In the genomic region with DNA sequence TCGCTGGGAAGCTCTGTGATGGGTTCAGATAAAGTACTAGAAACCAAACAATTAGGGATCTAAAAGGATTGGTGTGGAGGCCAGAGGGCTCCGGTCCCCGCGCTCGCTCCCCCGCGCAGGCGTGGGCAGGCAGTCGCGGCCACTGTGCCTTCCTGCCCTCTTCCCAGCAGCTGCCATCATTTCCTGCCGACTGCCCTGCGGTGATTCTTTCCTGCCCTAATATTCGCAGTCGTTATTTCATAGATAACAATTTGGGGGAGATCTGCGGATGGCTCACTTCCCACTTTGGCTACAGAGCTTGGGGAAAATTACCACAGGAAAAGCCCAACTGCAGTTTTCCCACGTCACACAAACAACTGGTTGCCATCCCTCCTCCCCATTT, we compare ENCODE assay signal across 8 cellular contexts.
DNase-seq lines count a peak whose midpoint lies in the region; ATAC-seq and TF ChIP-seq lines count a peak whose summit lies in the region.

No MANE protein-coding gene starts in this region.

- no peak overlapping the region for H3K27ac Mint-ChIP-seq in stimulated activated naive CD8-positive, alpha-beta T cell treated with anti-CD3 and anti-CD28 coated beads, Interleukin-15, amount 100 ng/mL, for 72 hours

- H3K9me3 Mint-ChIP-seq in stimulated activated naive CD8-positive, alpha-beta T cell treated with anti-CD3 and anti-CD28 coated beads, Interleukin-15, amount 100 ng/mL, for 72 hours, result peaks cover 9 to 15% of the 10 kb centered on the region in 2 donors

- DNase-seq in astrocyte of the cerebellum (ENCODE audit: low read depth) (no peak), GM10248 (ENCODE audit: extremely low spot score) (no peak)
- no peak for DNase-seq in stimulated activated naive CD8-positive, alpha-beta T cell treated with anti-CD3 and anti-CD28 coated beads, Interleukin-15, amount 100 ng/mL, for 72 hours
- no peak for DNase-seq in stimulated activated naive CD4-positive, alpha-beta T cell treated with Interleukin-2 at 50 U/mL for 16 hours (lab: John Stamatoyannopoulos, UW)

- H3K4me3 Mint-ChIP-seq in stimulated activated naive CD8-positive, alpha-beta T cell treated with anti-CD3 and anti-CD28 coated beads, Interleukin-15, amount 100 ng/mL, for 72 hours, result no peak overlapping the region

- POLR2A ChIA-PET in HEK293 (lab: Yijun Ruan, JAX), result no interaction called here
- POLR2A ChIA-PET in GM10248 (lab: Yijun Ruan, JAX), result no interaction called here

- H3K4me1 ChIP-seq in HEK293 (ENCODE audit: control insufficient read depth, insufficient read depth, low read length), result no peaks in the 10 kb centered on the region; the same call in 1 of the 2 replicates

- in situ Hi-C loops in astrocyte of the cerebellum (cut with HindIII; ENCODE audit: low sequenced_read_pairs), result no loop called here

- peak overlapping the region; percentile 39 for H3K4me3 ChIP-seq in HEK293 (ENCODE audit: low read depth, low read length)
- peak overlapping the region; percentile 59 for H3K4me3 ChIP-seq in astrocyte of the cerebellum (ENCODE audit: low read depth, low read length)
- H3K4me3 ChIP-seq in iPS-11a (ENCODE audit: low read depth, low read length), result peak overlapping the region; percentile 72
- H3K4me3 ChIP-seq in skin epidermis, result peak overlapping the region in 4 of 7 experiments; percentile 0 to 39 (median 4)

- no peak for ATAC-seq in GM21367 (IDR thresholded peaks at IDR 0.05; ENCODE audit: unreplicated experiment)
- ATAC-seq in stimulated activated naive CD8-positive, alpha-beta T cell treated with anti-CD3 and anti-CD28 coated beads, Interleukin-15, amount 100 ng/mL, for 72 hours, result no peak

- CTCF ChIA-PET in HEK293 (lab: Yijun Ruan, JAX), result interaction anchor here (0.7 to 0.9 kb wide), 2 partner anchors 13 to 22 kb away, joined by 3 to 4 read pairs; no protein-coding TSS in a partner anchor
- CTCF ChIA-PET in GM10248 (lab: Yijun Ruan, JAX), result no interaction called here

- H3K27ac ChIP-seq in HEK293 (ENCODE audit: extremely low read depth, low read depth, low read length), result no peak overlapping the region
- peak overlapping the region in 1 of 21 experiments; percentile 55 for H3K27ac ChIP-seq in skin epidermis

- H3K9me3 ChIP-seq in HEK293 (ENCODE audit: control insufficient read depth, insufficient read depth, low read depth, low read length), result no peaks in the 10 kb centered on the region

- TF ChIP-seq CTCF in HEK293 (tag by site-specific recombination; IDR thresholded peaks at IDR 0.05) (no peak), astrocyte of the cerebellum (IDR thresholded peaks at IDR 0.05; ENCODE audit: low read depth, low read length, missing control alignments) (no peak), GM10248 (IDR thresholded peaks at IDR 0.05; ENCODE audit: control extremely low read depth, extremely low read depth, low read depth, missing control alignments) (no peak)

- H3K4me1 Mint-ChIP-seq in stimulated activated naive CD8-positive, alpha-beta T cell treated with anti-CD3 and anti-CD28 coated beads, Interleukin-15, amount 100 ng/mL, for 72 hours, result peaks cover 6% of the 10 kb centered on the region

- no peaks in the 10 kb centered on the region for H3K36me3 ChIP-seq in HEK293 (ENCODE audit: control insufficient read depth in 2 of 2, insufficient read depth in 1 of 2, low read length in 2 of 2)

- peaks cover 42% of the 10 kb centered on the region for H3K27me3 Mint-ChIP-seq in stimulated activated naive CD8-positive, alpha-beta T cell treated with anti-CD3 and anti-CD28 coated beads, Interleukin-15, amount 100 ng/mL, for 72 hours

TF ChIP-seq in HEK293, 187 proteins besides CTCF, POLR2A, EP300 and RAD21:
- TF ChIP-seq, protein P1, sequence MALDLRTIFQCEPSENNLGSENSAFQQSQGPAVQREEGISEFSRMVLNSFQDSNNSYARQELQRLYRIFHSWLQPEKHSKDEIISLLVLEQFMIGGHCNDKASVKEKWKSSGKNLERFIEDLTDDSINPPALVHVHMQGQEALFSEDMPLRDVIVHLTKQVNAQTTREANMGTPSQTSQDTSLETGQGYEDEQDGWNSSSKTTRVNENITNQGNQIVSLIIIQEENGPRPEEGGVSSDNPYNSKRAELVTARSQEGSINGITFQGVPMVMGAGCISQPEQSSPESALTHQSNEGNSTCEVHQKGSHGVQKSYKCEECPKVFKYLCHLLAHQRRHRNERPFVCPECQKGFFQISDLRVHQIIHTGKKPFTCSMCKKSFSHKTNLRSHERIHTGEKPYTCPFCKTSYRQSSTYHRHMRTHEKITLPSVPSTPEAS (tag by site-specific recombination; IDR thresholded peaks at IDR 0.05), result no peak
- TF ChIP-seq ZNF416 (tag by site-specific recombination; IDR thresholded peaks at IDR 0.05) (no peak), SCRT1 (tag by site-specific recombination; IDR thresholded peaks at IDR 0.05; ENCODE audit: borderline replicate concordance) (no peak), ZNF335 (tag by site-specific recombination; conservative IDR thresholded peaks at IDR 0.05) (0 out of 2 replicates have a peak, but pooled peaks have one; percentile 13), ZNF501 (tag by site-specific recombination; IDR thresholded peaks at IDR 0.05) (no peak), ZNF10 (tag by site-specific recombination; IDR thresholded peaks at IDR 0.05) (no peak)
- TF ChIP-seq, protein P2, sequence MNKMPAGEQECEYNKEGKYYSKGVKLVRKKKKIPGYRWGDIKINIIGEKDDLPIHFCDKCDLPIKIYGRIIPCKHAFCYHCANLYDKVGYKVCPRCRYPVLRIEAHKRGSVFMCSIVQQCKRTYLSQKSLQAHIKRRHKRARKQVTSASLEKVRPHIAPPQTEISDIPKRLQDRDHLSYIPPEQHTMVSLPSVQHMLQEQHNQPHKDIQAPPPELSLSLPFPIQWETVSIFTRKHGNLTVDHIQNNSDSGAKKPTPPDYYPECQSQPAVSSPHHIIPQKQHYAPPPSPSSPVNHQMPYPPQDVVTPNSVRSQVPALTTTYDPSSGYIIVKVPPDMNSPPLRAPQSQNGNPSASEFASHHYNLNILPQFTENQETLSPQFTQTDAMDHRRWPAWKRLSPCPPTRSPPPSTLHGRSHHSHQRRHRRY (tag by site-specific recombination; IDR thresholded peaks at IDR 0.05), result no peak
- TF ChIP-seq, protein P3, sequence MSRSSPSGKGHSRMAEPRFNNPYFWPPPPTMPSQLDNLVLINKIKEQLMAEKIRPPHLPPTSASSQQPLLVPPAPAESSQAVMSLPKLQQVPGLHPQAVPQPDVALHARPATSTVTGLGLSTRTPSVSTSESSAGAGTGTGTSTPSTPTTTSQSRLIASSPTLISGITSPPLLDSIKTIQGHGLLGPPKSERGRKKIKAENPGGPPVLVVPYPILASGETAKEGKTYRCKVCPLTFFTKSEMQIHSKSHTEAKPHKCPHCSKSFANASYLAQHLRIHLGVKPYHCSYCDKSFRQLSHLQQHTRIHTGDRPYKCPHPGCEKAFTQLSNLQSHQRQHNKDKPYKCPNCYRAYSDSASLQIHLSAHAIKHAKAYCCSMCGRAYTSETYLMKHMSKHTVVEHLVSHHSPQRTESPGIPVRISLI (tag by site-specific recombination; IDR thresholded peaks at IDR 0.05), result no peak

Comparison
In these comparisons a context has a peak if more than half of its experiments do, and no peak if none do; other contexts are left out.
1. H3K4me3 ChIP-seq: peak in every context shown above with its lines; median percentile 72 in iPS-11a; 59 in astrocyte of the cerebellum; 39 in HEK293; 4 in skin epidermis.